17 cellular contexts compared by ENCODE assay signal in the genomic region with DNA sequence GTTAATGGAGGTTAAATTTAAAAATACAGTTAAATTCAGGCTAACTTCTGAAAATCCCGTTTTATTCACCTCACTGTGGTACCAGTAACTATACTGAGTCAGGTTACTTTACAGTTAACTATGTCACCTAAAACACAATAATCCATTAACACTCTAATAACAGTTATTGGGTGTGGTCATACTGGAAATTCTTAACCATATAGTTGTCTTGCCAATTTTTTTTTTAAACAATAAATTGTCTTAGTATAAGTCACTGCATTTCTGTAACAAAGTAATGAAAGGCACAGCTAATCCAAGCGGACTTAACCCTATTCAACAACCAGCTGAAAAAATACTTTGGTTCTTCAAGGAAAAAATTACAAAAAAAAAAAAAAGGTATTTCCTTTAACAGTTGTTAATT. TPM values are rescaled to one million over a fixed set of nuclear protein-coding genes. Genes with fewer than 3 reads are reported as not detected.
A peak's percentile ranks its signal among the peaks of the same experiment; 100 is the strongest.
DNase-seq lines count a peak whose midpoint lies in the region; ATAC-seq, FAIRE-seq and TF ChIP-seq lines count a peak whose summit lies in the region.
"Had no signal": no experiment of that assay in that cellular context is flagged by ENCODE, and none has a peak within 500 bp of the region (broad histone marks: within the 10 kb centered on the region; RNA-seq: fewer than 3 reads in every experiment).

No MANE protein-coding gene starts in this region.

- H3K9me3 ChIP-seq in A549 (no peaks in the 10 kb centered on the region), OCI-LY7 (ENCODE audit: low read length) (no peaks in the 10 kb centered on the region), GM12878 (replicated peaks; ENCODE audit: control insufficient read depth, insufficient read depth, low read length) (no peaks in the 10 kb centered on the region), pancreas (no peaks in the 10 kb centered on the region)
- H3K9me3 ChIP-seq: BE2C had no signal

- TF ChIP-seq EP300 in A549 (IDR thresholded peaks at IDR 0.05) (no peak), GM12878 (IDR thresholded peaks at IDR 0.05; ENCODE audit: borderline replicate concordance in 1 of 2, control insufficient read depth in 1 of 2, low read depth in 2 of 2, low read length in 2 of 2) (no peak)

- in situ Hi-C loops in GM12878 (cut with MboI), result no loop called here

- H4K20me1 ChIP-seq in OCI-LY7 (ENCODE audit: insufficient read depth, low read length) (peaks cover 11% of the 10 kb centered on the region; the same call in 1 of the 2 replicates), GM12878 (ENCODE audit: control insufficient read depth, insufficient read depth) (no peaks in the 10 kb centered on the region)

- no peak overlapping the region for H3K4me3 ChIP-seq in A549
- H3K4me3 ChIP-seq in OCI-LY7 (ENCODE audit: low read depth, low read length, poor library complexity, severe bottlenecking), result no peak overlapping the region
- no peak overlapping the region for H3K4me3 ChIP-seq in GM12878
- no peak overlapping the region for H3K4me3 ChIP-seq in pancreas

- no peak overlapping the region for H3K27ac ChIP-seq in A549
- no peak overlapping the region for H3K27ac ChIP-seq in OCI-LY7 (ENCODE audit: low read depth, low read length, poor library complexity, severe bottlenecking)
- H3K27ac ChIP-seq in GM12878 (ENCODE audit: control insufficient read depth, insufficient read depth), result no peak overlapping the region
- H3K27ac ChIP-seq in pancreas, result no peak overlapping the region
- H3K27ac ChIP-seq: C4-2B had no signal

- intact Hi-C loops in OCI-LY7 (cut with micrococcal nuclease; ENCODE audit: unreplicated experiment) (no loop called here), GM12878 (cut with micrococcal nuclease; ENCODE audit: unreplicated experiment) (no loop called here), pancreas (cut with DNase I) (no loop called here)

- 79% methylated on average over 2 of the region's 2 CpGs for WGBS in A549 (ENCODE audit: missing lambda C conversion rate)
- 69% methylated on average over 2 of the region's 2 CpGs for WGBS in GM12878 (ENCODE audit: insufficient coverage, insufficient replicate concordance, low lambda C conversion rate, missing lambda C conversion rate)
- 88 to 89% methylated on average over 2 of the region's 2 CpGs for WGBS in pancreas, 2 donors

- 0 out of 2 replicates have a peak, but pooled peaks cover 3% of the 10 kb centered on the region for H3K79me2 ChIP-seq in OCI-LY7 (ENCODE audit: insufficient read depth, low read depth, low read length)
- H3K79me2 ChIP-seq in GM12878 (ENCODE audit: control insufficient read depth, insufficient read depth, low read length), result no peaks in the 10 kb centered on the region

- H3K4me1 ChIP-seq in A549, result peaks cover 37% of the 10 kb centered on the region; the same call in 2 of the 3 replicates
- H3K4me1 ChIP-seq in OCI-LY7 (ENCODE audit: insufficient read depth, low read length, poor library complexity, severe bottlenecking), result no peaks in the 10 kb centered on the region
- H3K4me1 ChIP-seq in GM12878 (ENCODE audit: control insufficient read depth, insufficient read depth, low read length), result no peaks in the 10 kb centered on the region
- no peaks in the 10 kb centered on the region for H3K4me1 ChIP-seq in pancreas
- H3K4me1 ChIP-seq: BE2C had no signal

- H3K36me3 ChIP-seq in OCI-LY7 (ENCODE audit: insufficient read depth, low read length) (peaks cover 100% of the 10 kb centered on the region), GM12878 (ENCODE audit: control insufficient read depth in 2 of 2, insufficient read depth in 2 of 2, low read length in 1 of 2) (peaks cover 2 to 12% of the 10 kb centered on the region in 2 experiments), pancreas (peaks cover 0 to 21% (median 3%) of the 10 kb centered on the region in 3 donors)

- no peak overlapping the region for H3K4me2 ChIP-seq in A549
- no peak overlapping the region for H3K4me2 ChIP-seq in OCI-LY7 (ENCODE audit: low read length)
- no peak overlapping the region for H3K4me2 ChIP-seq in GM12878 (ENCODE audit: control insufficient read depth, insufficient read depth)

- POLR2A ChIA-PET in A549 (lab: Yijun Ruan, JAX) (no interaction called here), OCI-LY7 (lab: Charles Lee) (interaction anchor here (0.6 to 1.5 kb wide), 6 partner anchors 8 to 1924 kb away, joined by 3 to 9 read pairs (median 4); no protein-coding TSS in a partner anchor), GM12878 (lab: Charles Lee) (interaction anchor here (0.7 to 2.0 kb wide), 3 partner anchors 16 to 88 kb away, joined by 3 to 5 read pairs (median 5); a partner anchor contains a TSS)

- RAD21 ChIA-PET in GM12878 (lab: Charles Lee; ENCODE audit: unreplicated experiment), result interaction anchor here (0.7 to 2.0 kb wide), 3 partner anchors 11 to 489 kb away, joined by 4 to 5 read pairs (median 4); no protein-coding TSS in a partner anchor

- FAIRE-seq in A549 (lab: Jason Lieb, UNC), result peak; percentile 36
- FAIRE-seq in GM12878 (lab: Jason Lieb, UNC), result peak; percentile 31
- FAIRE-seq in pancreas (lab: Jason Lieb, UNC), result peak; percentile 9
- FAIRE-seq: D721Med had no signal

- no peak for TF ChIP-seq CTCF in A549 (IDR thresholded peaks at IDR 0.05)
- TF ChIP-seq CTCF in OCI-LY7 (conservative IDR thresholded peaks at IDR 0.05; ENCODE audit: low read length), result no peak
- TF ChIP-seq CTCF in GM12878 (IDR thresholded peaks at IDR 0.05 in 2 of 3, conservative IDR thresholded peaks at IDR 0.05 in 1 of 3; ENCODE audit: control insufficient read depth in 2 of 3, extremely low read depth in 1 of 3, insufficient read depth in 1 of 3, low read depth in 3 of 3, low read length in 3 of 3), result no peak
- TF ChIP-seq CTCF in pancreas (IDR thresholded peaks at IDR 0.05), result no peak

- H3K9ac ChIP-seq in GM12878 (ENCODE audit: control insufficient read depth, insufficient read depth, low read length), result no peak overlapping the region

- ATAC-seq in A549 (no peak), GM12878 (no peak), pancreas (no peak), HG02571 (IDR thresholded peaks at IDR 0.05; ENCODE audit: unreplicated experiment) (no peak)

- SMC1A ChIA-PET in GM12878 (lab: Charles Lee; ENCODE audit: uncharacterized antibody, unreplicated experiment), result interaction anchor here (0.6 to 2.9 kb wide), 10 partner anchors 8 to 539 kb away, joined by 3 to 11 read pairs (median 6); no protein-coding TSS in a partner anchor

- DNase-seq in A549 (ENCODE audit: low read depth in 1 of 2, low spot score in 1 of 2), result no peak
- no peak for DNase-seq in OCI-LY7 (ENCODE audit: low spot score)
- DNase-seq in GM12878 (ENCODE audit: low read depth, low spot score), result no peak
- no peak for DNase-seq in pancreas
- DNase-seq in GOT3 (lab: John Stamatoyannopoulos, UW), result no peak
- no peak for DNase-seq in COLO668 (lab: John Stamatoyannopoulos, UW; ENCODE audit: unreplicated experiment)
- DNase-seq: 8988T; BE2C; CD4-positive, alpha-beta memory T cell; COR-L47; DND-41; GDM1; H7; KG1 had no signal

- H2AFZ ChIP-seq in OCI-LY7 (ENCODE audit: low read length) (no peak overlapping the region), GM12878 (ENCODE audit: control insufficient read depth, low read depth, low read length) (no peak overlapping the region)

- CTCF ChIA-PET in A549 (lab: Yijun Ruan, JAX) (interaction anchor here (0.6 to 4.1 kb wide), 3 partner anchors 10 to 408 kb away, joined by 3 to 17 read pairs (median 3); no protein-coding TSS in a partner anchor), OCI-LY7 (lab: Charles Lee; ENCODE audit: unreplicated experiment) (interaction anchor here (0.7 kb wide), 1 partner anchor 86 kb away, joined by 3 read pairs; no protein-coding TSS in a partner anchor), GM12878 (lab: Yijun Ruan, JAX) (interaction anchor here (0.6 to 3.2 kb wide), 11 partner anchors 11 to 575 kb away, joined by 3 to 13 read pairs (median 5); no protein-coding TSS in a partner anchor)

- no peak for TF ChIP-seq RAD21 in A549 (conservative IDR thresholded peaks at IDR 0.05 in 1 of 2, IDR thresholded peaks at IDR 0.05 in 1 of 2)
- no peak for TF ChIP-seq RAD21 in GM12878 (IDR thresholded peaks at IDR 0.05; ENCODE audit: insufficient read depth, low read depth, low read length)

- H3K9me2 ChIP-seq in OCI-LY7 (ENCODE audit: insufficient read depth, low read length), result no peaks in the 10 kb centered on the region

- H3K27me3 ChIP-seq in GM12878 (replicated peaks in 1 of 2; ENCODE audit: control insufficient read depth in 2 of 2, insufficient read depth in 2 of 2, low read length in 1 of 2) (no peaks in the 10 kb centered on the region), pancreas (no peaks in the 10 kb centered on the region)
- H3K27me3 ChIP-seq: BE2C had no signal

- TSS peak; percentile 26 for BruUV-seq in OCI-LY7 (replicated peaks; lab: Mats Ljungman, UMichigan)
- no TSS peak for BruUV-seq in GM12878 (replicated peaks; lab: Mats Ljungman, UMichigan)

- TF ChIP-seq POLR2A in A549 (IDR thresholded peaks at IDR 0.05; ENCODE audit: low read length), result no peak
- TF ChIP-seq POLR2A in GM12878 (IDR thresholded peaks at IDR 0.05; ENCODE audit: low read depth, low read length), result no peak

RNA-seq across cellular contexts. Expression of a gene that starts 16.2 kb away (rescaled TPM):
- polyA plus RNA-seq in A549 (2011; rRNA removed), result 54.1 and 71.6 TPM in 2 replicates
- 34.1 and 42.4 TPM in 2 replicates for polyA plus RNA-seq in A549 (2012; cell fraction: cytosol; rRNA removed)
- polyA plus RNA-seq in A549 (2012; cell fraction: nucleus; rRNA removed), result 42.2 and 45.0 TPM in 2 replicates
- 32.7 to 43.1 TPM (median 39.3 TPM) in 3 replicates for polyA plus RNA-seq in A549 (2017; fragmentation: RNase III; extraction: RNeasy Plus Mini Kit Qiagen cat#74134 plus additional on column Dnase treatment)
- polyA minus RNA-seq in A549 (2011; rRNA and poly(A)+ RNA removed), result 44.3 and 53.0 TPM in 2 replicates
- 0.44 and 0.54 TPM in 2 replicates for total RNA-seq in OCI-LY7 (2014; rRNA removed; shearing (Covaris generic))
- 2.1 and 2.3 TPM in 2 replicates for total RNA-seq in OCI-LY7 (2022)
- total RNA-seq in GM12878 (2013; cell fraction: nucleolus; rRNA removed), result 6.9 and 7.3 TPM in 2 replicates
- 2.1 and 2.4 TPM in 2 replicates for total RNA-seq in GM12878 (2014; rRNA removed)
- total RNA-seq in GM12878 (2014; rRNA removed; fragmentation: Illumina TruSeq; extraction: Trizol), result 1.2 and 1.3 TPM in 2 replicates
- total RNA-seq in GM12878 (2021), result 2.5 and 2.7 TPM in 2 replicates
- polyA plus RNA-seq in GM12878 (2011; ENCODE audit: low read depth), result 0.18 TPM
- polyA plus RNA-seq in GM12878 (2011; rRNA removed), result 14.2 and 14.8 TPM in 2 replicates
- polyA plus RNA-seq in GM12878 (2011; cell fraction: cytosol; rRNA removed), result 8.7 and 10.8 TPM in 2 replicates
- polyA plus RNA-seq in GM12878 (2011; cell fraction: nucleus; rRNA removed), result 8.8 and 12.0 TPM in 2 replicates
- polyA plus RNA-seq in GM12878 (2012), result 0.45 and 0.51 TPM in 2 replicates
- polyA plus RNA-seq in GM12878 (2014; fragmentation: Illumina TruSeq; extraction: Trizol), result 1.3 and 1.6 TPM in 2 replicates
- polyA plus RNA-seq in GM12878 (2014; fragmentation: Nextera tagmentation; extraction: Ambion mirVana), result under 1 TPM; 0.66 to 0.87 TPM
- 1.4 and 1.8 TPM in 2 replicates for polyA plus RNA-seq in GM12878 (2014; rRNA removed)
- 1 to 10 TPM; 1.3 to 1.4 TPM for polyA plus RNA-seq in GM12878 (2016; fragmentation: Nextera tagmentation; extraction: Ambion mirVana)
- 12.5 and 14.9 TPM in 2 replicates for polyA minus RNA-seq in GM12878 (2011; rRNA and poly(A)+ RNA removed)
- 12.2 and 14.1 TPM in 2 replicates for polyA minus RNA-seq in GM12878 (2011; cell fraction: cytosol; rRNA and poly(A)+ RNA removed)
- 24.4 and 48.6 TPM in 2 replicates for polyA minus RNA-seq in GM12878 (2011; cell fraction: nucleus; rRNA and poly(A)+ RNA removed)
- total RNA-seq in pancreas, result 10 to 100 TPM in 3 of 6 donors, 1 to 10 TPM in 3; 2.9 to 16.1 (median 7.1) TPM
- 1 to 10 TPM; 2.9 to 5.9 TPM for polyA plus RNA-seq in pancreas

RNA-seq across cellular contexts. Expression of a gene that starts 36.7 kb away (rescaled TPM):
- polyA plus RNA-seq in A549 (2011; rRNA removed) (640 and 943 TPM in 2 replicates), A549 (2017; fragmentation: RNase III; extraction: RNeasy Plus Mini Kit Qiagen cat#74134 plus additional on column Dnase treatment) (695 to 725 TPM (median 709 TPM) in 3 replicates), GM12878 (2011; rRNA removed) (655 and 962 TPM in 2 replicates), GM12878 (2014; fragmentation: Illumina TruSeq; extraction: Trizol) (1,036 and 1,411 TPM in 2 replicates), GM12878 (2014; fragmentation: Nextera tagmentation; extraction: Ambion mirVana) (100 to 1,000 TPM; 380 to 655 TPM), GM12878 (2014; rRNA removed) (477 and 484 TPM in 2 replicates), GM12878 (2016; fragmentation: Nextera tagmentation; extraction: Ambion mirVana) (100 to 1,000 TPM; 360 to 380 TPM), pancreas (100 to 1,000 TPM in 1 of 2 donors, 10 to 100 TPM in 1; 81.7 to 134 TPM)
- polyA plus RNA-seq in A549 (2012; cell fraction: cytosol; rRNA removed), result 191 and 238 TPM in 2 replicates
- 109 and 153 TPM in 2 replicates for polyA plus RNA-seq in A549 (2012; cell fraction: nucleus; rRNA removed)
- polyA minus RNA-seq in A549 (2011; rRNA and poly(A)+ RNA removed), result 135 and 141 TPM in 2 replicates
- 348 and 487 TPM in 2 replicates for total RNA-seq in OCI-LY7 (2014; rRNA removed; shearing (Covaris generic))
- total RNA-seq in OCI-LY7 (2022) (904 and 1,048 TPM in 2 replicates), GM12878 (2014; rRNA removed) (256 and 344 TPM in 2 replicates), GM12878 (2014; rRNA removed; fragmentation: Illumina TruSeq; extraction: Trizol) (588 and 612 TPM in 2 replicates), GM12878 (2021) (759 and 782 TPM in 2 replicates), pancreas (100 to 1,000 TPM in 3 of 6 donors, 10 to 100 TPM in 3; 69.4 to 188 (median 110) TPM)
- total RNA-seq in GM12878 (2013; cell fraction: nucleolus; rRNA removed), result 584 and 613 TPM in 2 replicates
- polyA plus RNA-seq in GM12878 (2011; ENCODE audit: low read depth), result 398 TPM
- polyA plus RNA-seq in GM12878 (2011; cell fraction: cytosol; rRNA removed), result 161 and 204 TPM in 2 replicates
- 172 and 231 TPM in 2 replicates for polyA plus RNA-seq in GM12878 (2011; cell fraction: nucleus; rRNA removed)
- 727 and 843 TPM in 2 replicates for polyA plus RNA-seq in GM12878 (2012)
- 150 and 212 TPM in 2 replicates for polyA minus RNA-seq in GM12878 (2011; rRNA and poly(A)+ RNA removed)
- 175 and 187 TPM in 2 replicates for polyA minus RNA-seq in GM12878 (2011; cell fraction: cytosol; rRNA and poly(A)+ RNA removed)
- polyA minus RNA-seq in GM12878 (2011; cell fraction: nucleus; rRNA and poly(A)+ RNA removed), result 128 and 251 TPM in 2 replicates
